23 cellular contexts compared by ENCODE assay signal in the genomic region with DNA sequence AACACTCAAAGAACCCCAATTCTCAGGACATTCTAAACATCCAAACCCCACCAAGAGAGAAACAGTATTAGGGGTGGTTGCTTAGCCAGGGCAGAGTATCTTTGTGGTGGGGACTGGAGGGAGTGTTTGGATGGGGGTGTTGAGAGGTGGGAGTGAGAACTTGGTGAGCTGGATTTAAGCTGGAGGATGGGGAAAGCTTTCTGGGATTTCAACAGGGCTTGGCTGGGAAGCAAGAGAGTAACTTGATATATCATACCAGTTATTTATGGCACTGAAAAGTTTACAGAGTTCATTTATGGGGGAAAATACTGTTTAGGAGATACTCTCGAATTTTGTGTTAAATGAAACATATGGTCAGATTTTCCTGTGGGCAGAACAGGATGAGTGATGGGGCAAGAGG.
"Had no signal": no experiment of that assay in that cellular context is flagged by ENCODE, and none has a peak within 500 bp of the region (broad histone marks: within the 10 kb centered on the region; RNA-seq: fewer than 3 reads in every experiment).

No MANE protein-coding gene starts in this region.

- H3K4me1 ChIP-seq: breast epithelium, left ventricle myocardium inferior, parathyroid adenoma, right atrium auricular region, tibial nerve had no signal

- H3K9me3 Mint-ChIP-seq: activated CD4-positive, alpha-beta memory T cell treated with anti-CD3 and anti-CD28 coated beads, Interleukin-2, amount 10 ng/mL, durations not matched to agents 7 days and 5 days; activated T-cell treated with anti-CD3 and anti-CD28 coated beads, Interleukin-2, amount 50 U/mL, for 24 hours had no signal

- H3K36me3 ChIP-seq: breast epithelium, left ventricle myocardium inferior, neutrophil, right atrium auricular region, tibial nerve had no signal

- H3K4me1 Mint-ChIP-seq: activated CD4-positive, alpha-beta memory T cell treated with anti-CD3 and anti-CD28 coated beads, Interleukin-2, amount 10 ng/mL, durations not matched to agents 7 days and 5 days; activated CD4-positive, alpha-beta T cell treated with anti-CD3 and anti-CD28 coated beads, Interleukin-2, amount 10 ng/mL, durations not matched to agents 7 days and 5 days; activated naive CD4-positive, alpha-beta T cell treated with anti-CD3 and anti-CD28 coated beads, Interleukin-2, amount 10 ng/mL, durations not matched to agents 7 days and 5 days; nephron progenitor cell had no signal

- DNase-seq: activated CD4-positive, alpha-beta memory T cell treated with anti-CD3 and anti-CD28 coated beads, Interleukin-2, amount 10 ng/mL, durations not matched to agents 7 days and 5 days; activated CD4-positive, alpha-beta T cell treated with anti-CD3 and anti-CD28 coated beads for 1 hour; activated CD4-positive, alpha-beta T cell treated with anti-CD3 and anti-CD28 coated beads, Interleukin-2, amount 10 ng/mL, durations not matched to agents 7 days and 5 days; activated CD8-positive, alpha-beta memory T cell treated with anti-CD3 and anti-CD28 coated beads, Interleukin-2, amount 50 U/mL, for 48 hours; activated gamma-delta T cell; activated naive CD4-positive, alpha-beta T cell treated with anti-CD3 and anti-CD28 coated beads, Interleukin-2, amount 10 ng/mL, durations not matched to agents 7 days and 5 days; activated T-cell treated with anti-CD3 and anti-CD28 coated beads, Interleukin-2, amount 50 U/mL, for 24 hours; effector CD8-positive, alpha-beta T cell; glutamatergic neuron; left ventricle myocardium inferior; mesendoderm; nephron progenitor cell; psoas muscle; stimulated activated CD4-positive, alpha-beta T cell treated with anti-CD3 and anti-CD28 coated beads, Interleukin-15, amount 100 ng/mL, for 24 hours; stimulated activated naive CD4-positive, alpha-beta T cell treated with Interleukin-2 at 50 U/mL for 16 hours; T-helper 2 cell had no signal

- H3K9ac ChIP-seq: parathyroid adenoma had no signal

- H2AFZ ChIP-seq: parathyroid adenoma had no signal

- H3K27me3 ChIP-seq: breast epithelium, right atrium auricular region had no signal

- H3K27ac ChIP-seq: breast epithelium, left ventricle myocardium inferior, neutrophil, parathyroid adenoma, psoas muscle, right atrium auricular region, tibial nerve had no signal

- H3K4me3 Mint-ChIP-seq: activated CD4-positive, alpha-beta memory T cell treated with anti-CD3 and anti-CD28 coated beads, Interleukin-2, amount 10 ng/mL, durations not matched to agents 7 days and 5 days; activated CD4-positive, alpha-beta T cell treated with anti-CD3 and anti-CD28 coated beads, Interleukin-2, amount 10 ng/mL, durations not matched to agents 7 days and 5 days; activated naive CD4-positive, alpha-beta T cell treated with anti-CD3 and anti-CD28 coated beads, Interleukin-2, amount 10 ng/mL, durations not matched to agents 7 days and 5 days; activated T-cell treated with anti-CD3 and anti-CD28 coated beads, Interleukin-2, amount 50 U/mL, for 24 hours; nephron progenitor cell; WTC11 had no signal

- H3K9me3 ChIP-seq: neutrophil, psoas muscle had no signal

- H3K27ac Mint-ChIP-seq: activated CD4-positive, alpha-beta memory T cell treated with anti-CD3 and anti-CD28 coated beads, Interleukin-2, amount 10 ng/mL, durations not matched to agents 7 days and 5 days; activated CD4-positive, alpha-beta T cell treated with anti-CD3 and anti-CD28 coated beads, Interleukin-2, amount 10 ng/mL, durations not matched to agents 7 days and 5 days; activated naive CD4-positive, alpha-beta T cell treated with anti-CD3 and anti-CD28 coated beads, Interleukin-2, amount 10 ng/mL, durations not matched to agents 7 days and 5 days; activated T-cell treated with anti-CD3 and anti-CD28 coated beads, Interleukin-2, amount 50 U/mL, for 24 hours; nephron progenitor cell; WTC11 had no signal

- H3K36me3 Mint-ChIP-seq: activated naive CD4-positive, alpha-beta T cell treated with anti-CD3 and anti-CD28 coated beads, Interleukin-2, amount 10 ng/mL, durations not matched to agents 7 days and 5 days had no signal

- ATAC-seq: WTC11 had no signal

- H3K4me3 ChIP-seq: breast epithelium, left ventricle myocardium inferior, lung, psoas muscle, right atrium auricular region, tibial nerve had no signal
